In genomic region chr4:8427262-8427661, GRCh38 we compare ENCODE assay signal across 8 cellular contexts. TPM values are rescaled to one million over a fixed set of nuclear protein-coding genes. Genes with fewer than 3 reads are reported as not detected.
DNase-seq lines count a peak whose midpoint lies in the region; ATAC-seq and TF ChIP-seq lines count a peak whose summit lies in the region.

No MANE protein-coding gene starts in this region.

- ATAC-seq in memory B cell (ENCODE audit: low read depth) (no peak), upper lobe of right lung (no peak), GM19452 (IDR thresholded peaks at IDR 0.05; ENCODE audit: unreplicated experiment) (no peak)

- no peak for TF ChIP-seq CTCF in ascending aorta (IDR thresholded peaks at IDR 0.05)
- no peak for TF ChIP-seq CTCF in upper lobe of right lung (IDR thresholded peaks at IDR 0.05)

- peaks cover 8 to 22% of the 10 kb centered on the region in 2 donors for H3K4me1 ChIP-seq in ascending aorta
- H3K4me1 ChIP-seq in upper lobe of right lung = peaks cover 17% of the 10 kb centered on the region

- no peaks in the 10 kb centered on the region for H3K9me3 Mint-ChIP-seq in activated naive CD4-positive, alpha-beta T cell treated with anti-CD3 and anti-CD28 coated beads, Interleukin-2, amount 50 U/mL, for 24 hours
- H3K9me3 Mint-ChIP-seq in memory B cell = no peaks in the 10 kb centered on the region

- peak overlapping the region; percentile 86 to 93 for H3K27ac ChIP-seq in ascending aorta
- no peak overlapping the region for H3K27ac ChIP-seq in upper lobe of right lung

- H3K36me3 ChIP-seq in ascending aorta (peaks cover 6 to 10% of the 10 kb centered on the region in 2 donors), upper lobe of right lung (no peaks in the 10 kb centered on the region)

- H3K27me3 ChIP-seq in ascending aorta = no peaks in the 10 kb centered on the region
- no peaks in the 10 kb centered on the region for H3K27me3 ChIP-seq in upper lobe of right lung

- H3K9me3 ChIP-seq in ascending aorta (no peaks in the 10 kb centered on the region), upper lobe of right lung (no peaks in the 10 kb centered on the region)

- intact Hi-C loops in ascending aorta (cut with DNase I) (loop anchor here (5.0 kb wide), 1 partner anchor 270 kb away; the partner anchor contains the start of gene ABLIM2), upper lobe of right lung (cut with DNase I) (no loop called here)

- DNase-seq in activated naive CD4-positive, alpha-beta T cell (lab: John Stamatoyannopoulos, UW) = no peak
- DNase-seq in ascending aorta (ENCODE audit: low spot score in 2 of 2) (no peak), memory B cell (ENCODE audit: low spot score in 2 of 2) (no peak), upper lobe of right lung (no peak), middle frontal gyrus (ENCODE audit: extremely low spot score, low spot score) (no peak), NCI-H2107 (lab: John Stamatoyannopoulos, UW) (no peak)

- no peaks in the 10 kb centered on the region for H3K36me3 Mint-ChIP-seq in activated naive CD4-positive, alpha-beta T cell treated with anti-CD3 and anti-CD28 coated beads, Interleukin-2, amount 50 U/mL, for 24 hours
- no peaks in the 10 kb centered on the region for H3K36me3 Mint-ChIP-seq in memory B cell

- no peak overlapping the region for H3K27ac Mint-ChIP-seq in activated naive CD4-positive, alpha-beta T cell treated with anti-CD3 and anti-CD28 coated beads, Interleukin-2, amount 50 U/mL, for 24 hours
- no peak overlapping the region for H3K27ac Mint-ChIP-seq in memory B cell

- H3K4me3 ChIP-seq in ascending aorta (peak overlapping the region; percentile 88 to 89), upper lobe of right lung (peak overlapping the region; percentile 72)

- peak overlapping the region; percentile 95 for H3K4me3 Mint-ChIP-seq in activated naive CD4-positive, alpha-beta T cell treated with anti-CD3 and anti-CD28 coated beads, Interleukin-2, amount 50 U/mL, for 24 hours
- H3K4me3 Mint-ChIP-seq in memory B cell = peak overlapping the region; percentile 99

- peaks cover 31% of the 10 kb centered on the region for H3K4me1 Mint-ChIP-seq in activated naive CD4-positive, alpha-beta T cell treated with anti-CD3 and anti-CD28 coated beads, Interleukin-2, amount 50 U/mL, for 24 hours
- peaks cover 23% of the 10 kb centered on the region for H3K4me1 Mint-ChIP-seq in memory B cell

- no peaks in the 10 kb centered on the region for H3K27me3 Mint-ChIP-seq in activated naive CD4-positive, alpha-beta T cell treated with anti-CD3 and anti-CD28 coated beads, Interleukin-2, amount 50 U/mL, for 24 hours
- H3K27me3 Mint-ChIP-seq in memory B cell = no peaks in the 10 kb centered on the region

RNA-seq across cellular contexts. Expression of gene ACOX3, which starts 13.3 kb away (rescaled TPM):
- total RNA-seq in ascending aorta (74.5 TPM), upper lobe of right lung (21.6 TPM)

RNA-seq across cellular contexts. Expression of gene TRMT44, which starts 13.3 kb away (rescaled TPM):
- total RNA-seq in ascending aorta = 39.8 TPM
- 24.2 TPM for total RNA-seq in upper lobe of right lung
